ENCODE assay signal across 1 cellular context in genomic region chr12:127107744-127108143, GRCh38.
TF ChIP-seq lines count a peak whose summit lies in the region.

No MANE protein-coding gene starts in this region.

TF ChIP-seq in GM12878, 131 proteins besides CTCF, POLR2A, EP300 and RAD21:
- no peak for TF ChIP-seq HCFC1 (IDR thresholded peaks at IDR 0.05; ENCODE audit: low read length)
- TF ChIP-seq ATF7 (IDR thresholded peaks at IDR 0.05; ENCODE audit: low read depth) = no peak
- no peak for TF ChIP-seq CHD1 (IDR thresholded peaks at IDR 0.05; ENCODE audit: low read depth, low read length)
- TF ChIP-seq PML (IDR thresholded peaks at IDR 0.05; ENCODE audit: low read length) = no peak
